1 cellular context compared by ENCODE assay signal in the genomic region with DNA sequence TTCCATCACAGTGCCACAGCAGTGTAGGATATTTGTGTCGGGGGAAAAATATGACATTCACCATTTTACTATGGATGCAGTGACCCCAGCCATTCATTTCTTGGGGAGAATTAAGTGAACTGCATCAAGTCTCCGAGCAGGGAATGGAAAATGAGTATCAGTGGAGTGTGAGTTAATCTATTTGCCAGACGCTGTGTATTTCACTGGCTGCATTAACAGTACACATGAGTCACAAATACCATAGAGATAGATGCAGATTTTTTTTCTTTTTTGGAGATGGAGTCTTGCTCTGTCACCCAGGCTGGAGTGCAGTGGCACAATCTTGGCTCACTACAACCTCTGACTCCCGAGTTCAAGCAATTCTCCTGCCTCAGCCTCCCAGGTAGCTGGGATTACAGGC.
TF ChIP-seq lines count a peak whose summit lies in the region.

No MANE protein-coding gene starts in this region.

TF ChIP-seq in HCT116, 20 proteins besides CTCF, POLR2A, EP300 and RAD21 (continued from another document):
- TF ChIP-seq, protein P1, sequence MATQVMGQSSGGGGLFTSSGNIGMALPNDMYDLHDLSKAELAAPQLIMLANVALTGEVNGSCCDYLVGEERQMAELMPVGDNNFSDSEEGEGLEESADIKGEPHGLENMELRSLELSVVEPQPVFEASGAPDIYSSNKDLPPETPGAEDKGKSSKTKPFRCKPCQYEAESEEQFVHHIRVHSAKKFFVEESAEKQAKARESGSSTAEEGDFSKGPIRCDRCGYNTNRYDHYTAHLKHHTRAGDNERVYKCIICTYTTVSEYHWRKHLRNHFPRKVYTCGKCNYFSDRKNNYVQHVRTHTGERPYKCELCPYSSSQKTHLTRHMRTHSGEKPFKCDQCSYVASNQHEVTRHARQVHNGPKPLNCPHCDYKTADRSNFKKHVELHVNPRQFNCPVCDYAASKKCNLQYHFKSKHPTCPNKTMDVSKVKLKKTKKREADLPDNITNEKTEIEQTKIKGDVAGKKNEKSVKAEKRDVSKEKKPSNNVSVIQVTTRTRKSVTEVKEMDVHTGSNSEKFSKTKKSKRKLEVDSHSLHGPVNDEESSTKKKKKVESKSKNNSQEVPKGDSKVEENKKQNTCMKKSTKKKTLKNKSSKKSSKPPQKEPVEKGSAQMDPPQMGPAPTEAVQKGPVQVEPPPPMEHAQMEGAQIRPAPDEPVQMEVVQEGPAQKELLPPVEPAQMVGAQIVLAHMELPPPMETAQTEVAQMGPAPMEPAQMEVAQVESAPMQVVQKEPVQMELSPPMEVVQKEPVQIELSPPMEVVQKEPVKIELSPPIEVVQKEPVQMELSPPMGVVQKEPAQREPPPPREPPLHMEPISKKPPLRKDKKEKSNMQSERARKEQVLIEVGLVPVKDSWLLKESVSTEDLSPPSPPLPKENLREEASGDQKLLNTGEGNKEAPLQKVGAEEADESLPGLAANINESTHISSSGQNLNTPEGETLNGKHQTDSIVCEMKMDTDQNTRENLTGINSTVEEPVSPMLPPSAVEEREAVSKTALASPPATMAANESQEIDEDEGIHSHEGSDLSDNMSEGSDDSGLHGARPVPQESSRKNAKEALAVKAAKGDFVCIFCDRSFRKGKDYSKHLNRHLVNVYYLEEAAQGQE (IDR thresholded peaks at IDR 0.05; ENCODE audit: low read depth) = no peak
- TF ChIP-seq, protein P2, sequence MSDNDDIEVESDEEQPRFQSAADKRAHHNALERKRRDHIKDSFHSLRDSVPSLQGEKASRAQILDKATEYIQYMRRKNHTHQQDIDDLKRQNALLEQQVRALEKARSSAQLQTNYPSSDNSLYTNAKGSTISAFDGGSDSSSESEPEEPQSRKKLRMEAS (IDR thresholded peaks at IDR 0.05) = no peak
- no peak for TF ChIP-seq SIN3A (IDR thresholded peaks at IDR 0.05; ENCODE audit: low read depth)
- TF ChIP-seq CBX3 (IDR thresholded peaks at IDR 0.05; ENCODE audit: low read depth) = no peak
- no peak for TF ChIP-seq EGR1 (IDR thresholded peaks at IDR 0.05; ENCODE audit: low read depth)
- no peak for TF ChIP-seq JUND (IDR thresholded peaks at IDR 0.05)
- no peak for TF ChIP-seq POLR2AphosphoS5 (IDR thresholded peaks at IDR 0.05; ENCODE audit: low read depth, low read length)
- TF ChIP-seq CEBPB (IDR thresholded peaks at IDR 0.05; ENCODE audit: low read depth) = no peak
- TF ChIP-seq EZH2 (IDR thresholded peaks at IDR 0.05) = no peak
- TF ChIP-seq FOSL1 (IDR thresholded peaks at IDR 0.05; ENCODE audit: low read depth) = no peak
- TF ChIP-seq EZH2phosphoT487 (IDR thresholded peaks at IDR 0.05; ENCODE audit: borderline replicate concordance) = no peak
- TF ChIP-seq ZNF274 (IDR thresholded peaks at IDR 0.05; ENCODE audit: low read depth, low read length) = no peak
- no peak for TF ChIP-seq SP1 (IDR thresholded peaks at IDR 0.05; ENCODE audit: low read depth)
- TF ChIP-seq TCF7L2 (IDR thresholded peaks at IDR 0.05; ENCODE audit: borderline replicate concordance, extremely low read depth, insufficient read depth, insufficient read length) = no peak
- TF ChIP-seq YY1 (IDR thresholded peaks at IDR 0.05; ENCODE audit: extremely low read depth, insufficient replicate concordance, low read depth, low read length) = no peak
- TF ChIP-seq, protein P3, sequence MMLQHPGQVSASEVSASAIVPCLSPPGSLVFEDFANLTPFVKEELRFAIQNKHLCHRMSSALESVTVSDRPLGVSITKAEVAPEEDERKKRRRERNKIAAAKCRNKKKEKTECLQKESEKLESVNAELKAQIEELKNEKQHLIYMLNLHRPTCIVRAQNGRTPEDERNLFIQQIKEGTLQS (IDR thresholded peaks at IDR 0.05) = no peak
- TF ChIP-seq ZFX (IDR thresholded peaks at IDR 0.05) = no peak
